Comparison of ENCODE assay signal across 9 cellular contexts in genomic region chr12:55718650-55719275, GRCh38. TPM values are rescaled to one million over a fixed set of nuclear protein-coding genes. Genes with fewer than 3 reads are reported as not detected.
DNase-seq lines count a peak whose midpoint lies in the region; ATAC-seq and TF ChIP-seq lines count a peak whose summit lies in the region.
"Had no signal": no experiment of that assay in that cellular context is flagged by ENCODE, and none has a peak within 500 bp of the region (broad histone marks: within the 10 kb centered on the region; RNA-seq: fewer than 3 reads in every experiment).

No MANE protein-coding gene starts in this region.

- no TSS peak for BruUV-seq in mammary epithelial cell (replicated peaks; lab: Mats Ljungman, UMichigan)

- H3K9ac ChIP-seq in mammary epithelial cell (ENCODE audit: insufficient read depth, low read length) (no peak overlapping the region), mucosa of stomach (ENCODE audit: low read length) (peak overlapping the region; percentile 29)

- no peaks in the 10 kb centered on the region for H4K20me1 ChIP-seq in mammary epithelial cell (ENCODE audit: insufficient read depth, low read length)

- H3K4me1 ChIP-seq in mammary epithelial cell (ENCODE audit: insufficient read depth, low read length) (peaks cover 65% of the 10 kb centered on the region), mucosa of stomach (ENCODE audit: control insufficient read depth, insufficient read depth, low read length) (peaks cover 72% of the 10 kb centered on the region), testis (peaks cover 58% of the 10 kb centered on the region)

- TF ChIP-seq POLR2A in testis (IDR thresholded peaks at IDR 0.05), result no peak

- H3K4me1 Mint-ChIP-seq in activated T-cell treated with anti-CD3 and anti-CD28 coated beads, Interleukin-2, amount 50 U/mL, for 72 hours (ENCODE audit: low read depth), result peaks cover 36% of the 10 kb centered on the region
- peaks cover 29% of the 10 kb centered on the region for H3K4me1 Mint-ChIP-seq in activated T-cell treated with anti-CD3 and anti-CD28 coated beads, Interleukin-2, amount 50 U/mL, for 4 hours (ENCODE audit: low read depth)

- H3K4me3 ChIP-seq in mammary epithelial cell (replicated peaks in 1 of 3; ENCODE audit: insufficient read depth in 1 of 3, low read depth in 2 of 3, low read length in 3 of 3) (no peak overlapping the region), mucosa of stomach (ENCODE audit: low read length) (no peak overlapping the region), testis (no peak overlapping the region)

- intact Hi-C loops in mammary epithelial cell (cut with micrococcal nuclease), result no loop called here
- intact Hi-C loops in testis (cut with DNase I; ENCODE audit: low total_unique reads), result no loop called here

- dilution Hi-C loops in mammary epithelial cell (cut with HindIII; ENCODE audit: low sequenced_read_pairs), result loop anchor here (10.0 kb wide), 1 partner anchor 216 kb away; the partner anchor contains the start of gene DGKA

- H3K27ac Mint-ChIP-seq in activated T-cell treated with anti-CD3 and anti-CD28 coated beads, Interleukin-2, amount 50 U/mL, for 72 hours, result peak overlapping the region; percentile 11

- no peaks in the 10 kb centered on the region for H3K9me3 Mint-ChIP-seq in activated T-cell treated with anti-CD3 and anti-CD28 coated beads, Interleukin-2, amount 50 U/mL, for 72 hours
- H3K9me3 Mint-ChIP-seq in activated T-cell treated with anti-CD3 and anti-CD28 coated beads, Interleukin-2, amount 50 U/mL, for 4 hours, result no peaks in the 10 kb centered on the region

- no peak overlapping the region for H2AFZ ChIP-seq in mammary epithelial cell (ENCODE audit: low read depth, low read length)

- H3K27me3 Mint-ChIP-seq in activated T-cell treated with anti-CD3 and anti-CD28 coated beads, Interleukin-2, amount 50 U/mL, for 72 hours (ENCODE audit: low read depth), result no peaks in the 10 kb centered on the region
- peaks cover 2% of the 10 kb centered on the region for H3K27me3 Mint-ChIP-seq in activated T-cell treated with anti-CD3 and anti-CD28 coated beads, Interleukin-2, amount 50 U/mL, for 4 hours (ENCODE audit: low read depth)

- H3K27ac ChIP-seq in mammary epithelial cell (ENCODE audit: insufficient read depth, low read depth, low read length) (no peak overlapping the region), testis (peak overlapping the region; percentile 12 to 68)

- H3K9me3 ChIP-seq in mammary epithelial cell (replicated peaks; ENCODE audit: insufficient read depth, low read length), result no peaks in the 10 kb centered on the region
- no peaks in the 10 kb centered on the region for H3K9me3 ChIP-seq in mucosa of stomach (ENCODE audit: control insufficient read depth, low read length)
- H3K9me3 ChIP-seq in testis, result no peaks in the 10 kb centered on the region

- no peak for ATAC-seq in activated T-cell treated with anti-CD3 and anti-CD28 coated beads, Interleukin-2, amount 50 U/mL, for 72 hours (replicated peaks in 1 of 2)
- ATAC-seq in activated T-cell treated with anti-CD3 and anti-CD28 coated beads, Interleukin-2, amount 50 U/mL, for 4 hours, result no peak
- ATAC-seq in HG03045 (IDR thresholded peaks at IDR 0.05; ENCODE audit: unreplicated experiment), result no peak
- ATAC-seq: HepG2 had no signal

- 66% methylated on average over 3 of the region's 4 CpGs for WGBS in mammary epithelial cell (ENCODE audit: low coverage, missing lambda C conversion rate)
- WGBS in testis, 2 donors, result 52 to 59% methylated on average over 4 of the region's 4 CpGs

- CTCF ChIA-PET in mammary epithelial cell (lab: Charles Lee; ENCODE audit: low non-redundant PET), result no interaction called here

- TF ChIP-seq CTCF in mammary epithelial cell (conservative IDR thresholded peaks at IDR 0.05 in 1 of 2, IDR thresholded peaks at IDR 0.05 in 1 of 2; ENCODE audit: extremely low read depth in 1 of 2, insufficient read depth in 1 of 2, low read depth in 1 of 2, low read length in 2 of 2) (no peak), testis (IDR thresholded peaks at IDR 0.05) (no peak)

- no peaks in the 10 kb centered on the region for H3K36me3 Mint-ChIP-seq in activated T-cell treated with anti-CD3 and anti-CD28 coated beads, Interleukin-2, amount 50 U/mL, for 72 hours (ENCODE audit: insufficient read depth in 2 of 2)
- no peaks in the 10 kb centered on the region for H3K36me3 Mint-ChIP-seq in activated T-cell treated with anti-CD3 and anti-CD28 coated beads, Interleukin-2, amount 50 U/mL, for 4 hours (ENCODE audit: insufficient read depth)

- no peaks in the 10 kb centered on the region for H3K27me3 ChIP-seq in mammary epithelial cell (ENCODE audit: insufficient read depth, low read length)
- H3K27me3 ChIP-seq in mucosa of stomach (ENCODE audit: control insufficient read depth, insufficient read depth, low read length), result no peaks in the 10 kb centered on the region
- no peaks in the 10 kb centered on the region for H3K27me3 ChIP-seq in testis

- no peak for DNase-seq in activated T-cell treated with anti-CD3 and anti-CD28 coated beads, Interleukin-2, amount 50 U/mL, for 72 hours
- no peak for DNase-seq in activated T-cell treated with anti-CD3 and anti-CD28 coated beads, Interleukin-2, amount 50 U/mL, for 4 hours
- DNase-seq in mammary epithelial cell (no peak), testis (no peak), iPS-NIHi7 (ENCODE audit: extremely low spot score) (no peak), NCI-H2029 treated with DMSO at 0.1 percent for 48 hours (lab: John Stamatoyannopoulos, UW) (no peak)

- H3K4me2 ChIP-seq in mammary epithelial cell (ENCODE audit: insufficient read depth, low read depth, low read length), result peak overlapping the region; percentile 12

- peaks cover under 1% of the 10 kb centered on the region for H3K36me3 ChIP-seq in mammary epithelial cell (ENCODE audit: insufficient read depth, low read length)
- no peaks in the 10 kb centered on the region for H3K36me3 ChIP-seq in mucosa of stomach (ENCODE audit: control insufficient read depth, insufficient read depth, low read length)
- H3K36me3 ChIP-seq in testis (ENCODE audit: low read depth, missing control alignments), result no peaks in the 10 kb centered on the region

- H3K4me3 Mint-ChIP-seq in activated T-cell treated with anti-CD3 and anti-CD28 coated beads, Interleukin-2, amount 50 U/mL, for 72 hours, result peak overlapping the region in 1 of 2 donors; percentile 29
- H3K4me3 Mint-ChIP-seq in activated T-cell treated with anti-CD3 and anti-CD28 coated beads, Interleukin-2, amount 50 U/mL, for 4 hours, result no peak overlapping the region

- no peaks in the 10 kb centered on the region for H3K79me2 ChIP-seq in mammary epithelial cell (ENCODE audit: insufficient read depth, low read length)

- in situ Hi-C loops in mammary epithelial cell (cut with MboI; ENCODE audit: low sequenced_read_pairs in 2 of 2), result no loop called here

RNA-seq across cellular contexts. Expression of gene RDH5, which starts 1.4 kb away (rescaled TPM):
- 1 to 10 TPM; 7.3 to 9.3 TPM for total RNA-seq in activated T-cell treated with anti-CD3 and anti-CD28 coated beads, Interleukin-2, amount 50 U/mL, for 72 hours
- total RNA-seq in activated T-cell treated with anti-CD3 and anti-CD28 coated beads, Interleukin-2, amount 50 U/mL, for 4 hours, result 1 to 10 TPM; 3.9 to 7.4 (median 5.1) TPM
- total RNA-seq in mammary epithelial cell, result 1 to 10 TPM; 2.5 to 4.4 TPM
- polyA plus RNA-seq in mammary epithelial cell, result 2.1 TPM
- polyA minus RNA-seq in mammary epithelial cell, result 3.1 TPM
- total RNA-seq in testis, result 10 to 100 TPM; 15.1 to 18.0 TPM
- 9.8 TPM for polyA plus RNA-seq in testis (ENCODE audit: insufficient read depth, low read depth, low replicate concordance)

RNA-seq across cellular contexts. Expression of gene BLOC1S1, which starts 2.9 kb away (rescaled TPM):
- 100 to 1,000 TPM; 116 to 121 TPM for total RNA-seq in activated T-cell treated with anti-CD3 and anti-CD28 coated beads, Interleukin-2, amount 50 U/mL, for 72 hours
- 10 to 100 TPM; 60.7 to 65.7 (median 61.7) TPM for total RNA-seq in activated T-cell treated with anti-CD3 and anti-CD28 coated beads, Interleukin-2, amount 50 U/mL, for 4 hours
- total RNA-seq in mammary epithelial cell (10 to 100 TPM; 29.7 to 71.0 TPM), testis (100 to 1,000 TPM; 110 to 145 TPM)
- polyA plus RNA-seq in mammary epithelial cell (123 TPM), testis (ENCODE audit: insufficient read depth, low read depth, low replicate concordance) (108 TPM)
- 42.0 TPM for polyA minus RNA-seq in mammary epithelial cell

RNA-seq across cellular contexts. Expression of gene CD63, which starts 10.0 kb away (rescaled TPM):
- total RNA-seq in activated T-cell treated with anti-CD3 and anti-CD28 coated beads, Interleukin-2, amount 50 U/mL, for 72 hours, result 100 to 1,000 TPM; 122 to 154 TPM
- total RNA-seq in activated T-cell treated with anti-CD3 and anti-CD28 coated beads, Interleukin-2, amount 50 U/mL, for 4 hours, result 100 to 1,000 TPM; 158 to 177 (median 177) TPM
- total RNA-seq in mammary epithelial cell, result 100 to 1,000 TPM; 552 to 814 TPM
- polyA plus RNA-seq in mammary epithelial cell, result 822 TPM
- 467 TPM for polyA minus RNA-seq in mammary epithelial cell
- total RNA-seq in testis, result 100 to 1,000 TPM; 600 to 668 TPM
- 655 TPM for polyA plus RNA-seq in testis (ENCODE audit: insufficient read depth, low read depth, low replicate concordance)

RNA-seq across cellular contexts. Expression of gene ITGA7, which starts 11.1 kb away (rescaled TPM):
- total RNA-seq in activated T-cell treated with anti-CD3 and anti-CD28 coated beads, Interleukin-2, amount 50 U/mL, for 72 hours, result 1 to 10 TPM; 6.6 to 8.9 TPM
- total RNA-seq in activated T-cell treated with anti-CD3 and anti-CD28 coated beads, Interleukin-2, amount 50 U/mL, for 4 hours, result 1 to 10 TPM in 2 of 3 donors, under 1 TPM in 1; 0.91 to 1.4 (median 1.3) TPM
- 1 to 10 TPM in 1 of 2 donors, under 1 TPM in 1; 0.33 to 2.1 TPM for total RNA-seq in mammary epithelial cell
- polyA plus RNA-seq in mammary epithelial cell, result 0.28 TPM
- polyA minus RNA-seq in mammary epithelial cell, result not detected
- total RNA-seq in testis, result 10 to 100 TPM; 26.4 to 30.6 TPM
- 43.3 TPM for polyA plus RNA-seq in testis (ENCODE audit: insufficient read depth, low read depth, low replicate concordance)

RNA-seq across cellular contexts. Expression of gene GDF11, which starts 24.2 kb away (rescaled TPM):
- 1 to 10 TPM; 3.4 to 4.8 TPM for total RNA-seq in activated T-cell treated with anti-CD3 and anti-CD28 coated beads, Interleukin-2, amount 50 U/mL, for 72 hours
- total RNA-seq in activated T-cell treated with anti-CD3 and anti-CD28 coated beads, Interleukin-2, amount 50 U/mL, for 4 hours, result 10 to 100 TPM; 12.3 to 15.5 (median 14.5) TPM
- total RNA-seq in mammary epithelial cell (10 to 100 TPM in 1 of 2 donors, 1 to 10 TPM in 1; 2.2 to 11.1 TPM), testis (1 to 10 TPM; 3.1 to 3.3 TPM)
- polyA plus RNA-seq in mammary epithelial cell (8.1 TPM), testis (ENCODE audit: insufficient read depth, low read depth, low replicate concordance) (3.0 TPM)
- polyA minus RNA-seq in mammary epithelial cell, result 7.4 TPM
